Comparison of ENCODE assay signal across 30 cellular contexts in the genomic region with DNA sequence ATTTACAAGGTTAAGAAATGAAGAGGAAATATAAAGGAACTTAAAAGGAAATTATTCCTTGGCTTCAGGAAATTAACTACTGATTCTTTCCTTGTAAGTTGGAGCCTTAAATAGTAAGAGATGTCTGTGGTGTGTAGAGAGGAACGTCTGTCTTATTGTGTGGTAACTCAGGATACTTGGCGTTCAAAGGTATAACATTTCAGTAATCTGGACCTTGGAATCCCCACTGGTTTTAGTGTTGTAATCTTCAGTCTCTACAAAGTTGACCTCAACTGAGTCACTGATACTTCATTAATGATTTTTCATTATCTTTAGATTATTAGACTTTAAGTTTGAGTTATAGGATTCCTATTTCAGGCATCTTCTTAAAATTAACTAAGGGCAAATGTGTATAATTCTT.
"Had no signal": no experiment of that assay in that cellular context is flagged by ENCODE, and none has a peak within 500 bp of the region (broad histone marks: within the 10 kb centered on the region; RNA-seq: fewer than 3 reads in every experiment).

No MANE protein-coding gene starts in this region.

- H3K27ac ChIP-seq: adrenal gland, KMS-11, WERI-Rb-1 had no signal

- DNase-seq: activated CD4-positive, alpha-beta T cell treated with anti-CD3 and anti-CD28 coated beads, Interleukin-2, amount 10 ng/mL, durations not matched to agents 24 days and 14 days; activated CD4-positive, alpha-beta T cell treated with anti-CD3 and anti-CD28 coated beads, Interleukin-2, amount 50 U/mL, for 4 hours; activated CD4-positive, CD25-positive, alpha-beta regulatory T cell; activated CD8-positive, alpha-beta T cell treated with anti-CD3 and anti-CD28 coated beads for 36 hours; activated gamma-delta T cell; activated naive CD4-positive, alpha-beta T cell treated with Interleukin-2 at 50 U/mL for 16 hours; activated T-cell treated with anti-CD3 and anti-CD28 coated beads, Interleukin-2, amount 50 U/mL, for 1 hour; activated T-cell treated with anti-CD3 and anti-CD28 coated beads, Interleukin-2, amount 50 U/mL, for 72 hours; adrenal gland; anterior cingulate cortex; caudate nucleus; MM.1S; MV-4-11; NCI-H1092; NCI-H1436 treated with DMSO at 0.1 percent for 48 hours; NCI-H187; NCI-H2029 treated with DMSO at 0.1 percent for 48 hours; NCI-H2107; NCI-H2171; NCI-H510A; NCI-H526; NCI-H748 treated with DMSO at 0.1 percent for 48 hours; OCI-M1; Right ventricle myocardium superior; SW 1271; T-helper 1 cell; T-helper 2 cell; T-helper 9 cell; WERI-Rb-1 had no signal

- H3K9me3 ChIP-seq: adrenal gland had no signal

- H3K4me1 ChIP-seq: adrenal gland had no signal

- H3K27me3 ChIP-seq: adrenal gland had no signal

- H3K4me3 ChIP-seq: adrenal gland had no signal

- H3K36me3 ChIP-seq: adrenal gland, WERI-Rb-1 had no signal
